Comparison of ENCODE assay signal across 1 cellular context in the genomic region with DNA sequence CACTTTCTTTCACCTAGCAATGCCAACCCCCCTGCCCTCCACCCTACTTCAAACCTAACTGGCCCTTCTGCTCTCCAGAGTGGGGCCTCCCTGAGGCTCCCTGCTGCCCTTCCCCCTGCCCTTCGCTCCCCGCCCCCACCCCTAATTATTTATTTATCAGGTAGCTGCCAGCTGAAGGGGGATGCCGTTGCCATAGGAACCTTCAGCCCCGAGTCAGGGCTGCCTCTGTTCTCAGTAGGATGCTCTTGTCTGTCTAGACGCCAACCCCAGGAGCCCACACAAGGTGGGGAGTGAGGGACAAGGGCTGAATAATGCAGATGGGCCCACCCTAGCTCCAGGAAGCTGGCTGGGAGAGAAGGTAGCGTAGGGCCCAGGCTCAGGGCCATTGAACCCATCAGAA.
TF ChIP-seq lines count a peak whose summit lies in the region.

No MANE protein-coding gene starts in this region.

TF ChIP-seq in GM23338, 12 proteins besides CTCF, POLR2A, EP300 and RAD21 (continued from another document):
- TF ChIP-seq, protein P1, sequence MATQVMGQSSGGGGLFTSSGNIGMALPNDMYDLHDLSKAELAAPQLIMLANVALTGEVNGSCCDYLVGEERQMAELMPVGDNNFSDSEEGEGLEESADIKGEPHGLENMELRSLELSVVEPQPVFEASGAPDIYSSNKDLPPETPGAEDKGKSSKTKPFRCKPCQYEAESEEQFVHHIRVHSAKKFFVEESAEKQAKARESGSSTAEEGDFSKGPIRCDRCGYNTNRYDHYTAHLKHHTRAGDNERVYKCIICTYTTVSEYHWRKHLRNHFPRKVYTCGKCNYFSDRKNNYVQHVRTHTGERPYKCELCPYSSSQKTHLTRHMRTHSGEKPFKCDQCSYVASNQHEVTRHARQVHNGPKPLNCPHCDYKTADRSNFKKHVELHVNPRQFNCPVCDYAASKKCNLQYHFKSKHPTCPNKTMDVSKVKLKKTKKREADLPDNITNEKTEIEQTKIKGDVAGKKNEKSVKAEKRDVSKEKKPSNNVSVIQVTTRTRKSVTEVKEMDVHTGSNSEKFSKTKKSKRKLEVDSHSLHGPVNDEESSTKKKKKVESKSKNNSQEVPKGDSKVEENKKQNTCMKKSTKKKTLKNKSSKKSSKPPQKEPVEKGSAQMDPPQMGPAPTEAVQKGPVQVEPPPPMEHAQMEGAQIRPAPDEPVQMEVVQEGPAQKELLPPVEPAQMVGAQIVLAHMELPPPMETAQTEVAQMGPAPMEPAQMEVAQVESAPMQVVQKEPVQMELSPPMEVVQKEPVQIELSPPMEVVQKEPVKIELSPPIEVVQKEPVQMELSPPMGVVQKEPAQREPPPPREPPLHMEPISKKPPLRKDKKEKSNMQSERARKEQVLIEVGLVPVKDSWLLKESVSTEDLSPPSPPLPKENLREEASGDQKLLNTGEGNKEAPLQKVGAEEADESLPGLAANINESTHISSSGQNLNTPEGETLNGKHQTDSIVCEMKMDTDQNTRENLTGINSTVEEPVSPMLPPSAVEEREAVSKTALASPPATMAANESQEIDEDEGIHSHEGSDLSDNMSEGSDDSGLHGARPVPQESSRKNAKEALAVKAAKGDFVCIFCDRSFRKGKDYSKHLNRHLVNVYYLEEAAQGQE (IDR thresholded peaks at IDR 0.05; ENCODE audit: unreplicated experiment), result no peak
- TF ChIP-seq STAT1 (IDR thresholded peaks at IDR 0.05; ENCODE audit: unreplicated experiment) (no peak), ZNF331 (CRISPR knock-in tag; IDR thresholded peaks at IDR 0.05; ENCODE audit: low read depth) (no peak), ZNF114 (CRISPR knock-in tag; IDR thresholded peaks at IDR 0.05) (no peak), JUNB (IDR thresholded peaks at IDR 0.05; ENCODE audit: unreplicated experiment) (no peak), EZH2phosphoT487 (IDR thresholded peaks at IDR 0.05; ENCODE audit: unreplicated experiment) (no peak), NANOG (IDR thresholded peaks at IDR 0.05; ENCODE audit: borderline replicate concordance) (no peak), EZH2 (IDR thresholded peaks at IDR 0.05; ENCODE audit: low read depth, unreplicated experiment) (no peak), POLR2AphosphoS5 (IDR thresholded peaks at IDR 0.05; ENCODE audit: low read depth) (no peak), CREB1 (CRISPR knock-in tag; IDR thresholded peaks at IDR 0.05; ENCODE audit: low read depth) (no peak)
